In genomic region chr2:217942731-217943335, GRCh38 we compare ENCODE assay signal across 9 cellular contexts. TPM values are rescaled to one million over a fixed set of nuclear protein-coding genes. Genes with fewer than 3 reads are reported as not detected.
A peak's percentile ranks its signal among the peaks of the same experiment; 100 is the strongest.
DNase-seq lines count a peak whose midpoint lies in the region; TF ChIP-seq lines count a peak whose summit lies in the region.
"Had no signal": no experiment of that assay in that cellular context is flagged by ENCODE, and none has a peak within 500 bp of the region (broad histone marks: within the 10 kb centered on the region; RNA-seq: fewer than 3 reads in every experiment).

No MANE protein-coding gene starts in this region.

- H3K27ac ChIP-seq in right atrium auricular region = peak overlapping the region; percentile 96 to 99

- peak; percentile 74 for DNase-seq in ACHN
- no peak for DNase-seq in adipocyte (ENCODE audit: low read depth)
- DNase-seq in right atrium auricular region (ENCODE audit: low spot score) = no peak
- peak; percentile 85 for DNase-seq in pons (ENCODE audit: low spot score)
- DNase-seq in activated effector memory CD4-positive, alpha-beta T cell treated with anti-CD3 and anti-CD28 coated beads, Interleukin-2, amount 50 U/mL, for 16 hours = no peak
- no peak for DNase-seq in LoVo (ENCODE audit: low spot score)
- DNase-seq in T-helper 9 cell = no peak
- no peak for DNase-seq in middle frontal gyrus (ENCODE audit: extremely low spot score, low spot score)
- DNase-seq: HCEC 1CT had no signal

- H3K27me3 ChIP-seq in adipocyte (replicated peaks; ENCODE audit: control insufficient read depth, insufficient read depth, low read length) = no peaks in the 10 kb centered on the region
- H3K27me3 ChIP-seq in right atrium auricular region = no peaks in the 10 kb centered on the region

- H3K36me3 ChIP-seq in adipocyte (ENCODE audit: control insufficient read depth, insufficient read depth, low read length, severe bottlenecking) = peaks cover 13% of the 10 kb centered on the region
- peaks cover 9% of the 10 kb centered on the region for H3K36me3 ChIP-seq in right atrium auricular region

- no peaks in the 10 kb centered on the region for H3K9me3 ChIP-seq in adipocyte (ENCODE audit: control insufficient read depth, low read length)
- no peaks in the 10 kb centered on the region for H3K9me3 ChIP-seq in right atrium auricular region

- in situ Hi-C loops in ACHN (cut with HindIII; ENCODE audit: low pct_ligation_motif_present, low pct_unique_long_range_greater_than_20kb, low sequenced_read_pairs) = no loop called here

- H3K4me1 ChIP-seq in adipocyte (ENCODE audit: control insufficient read depth, insufficient read depth, low read length) = peaks cover 68% of the 10 kb centered on the region
- H3K4me1 ChIP-seq in right atrium auricular region = peaks cover 0 to 93% of the 10 kb centered on the region in 2 donors

- peak overlapping the region; percentile 94 for H3K4me3 ChIP-seq in adipocyte (ENCODE audit: low read length)
- H3K4me3 ChIP-seq in right atrium auricular region = peak overlapping the region; percentile 82 to 84

- H3K9ac ChIP-seq in adipocyte (ENCODE audit: low read length) = peak overlapping the region; percentile 96

- no peak for TF ChIP-seq CTCF in right atrium auricular region (IDR thresholded peaks at IDR 0.05)

RNA-seq across cellular contexts. Expression of gene TNS1, which starts 60.0 kb away (rescaled TPM):
- total RNA-seq in right atrium auricular region = 100 to 1,000 TPM; 393 to 720 TPM

Comparison
In these comparisons a context has a peak if more than half of its experiments do, and no peak if none do; other contexts are left out.
1. DNase-seq: peak in ACHN (single experiment) and pons (single experiment); none in adipocyte (single experiment), right atrium auricular region (single experiment), activated effector memory CD4-positive, alpha-beta T cell treated with anti-CD3 and anti-CD28 coated beads, Interleukin-2, amount 50 U/mL, for 16 hours (single experiment), LoVo (single experiment), T-helper 9 cell (single experiment) and middle frontal gyrus (single experiment).